In genomic region chr4:107825072-107825789, GRCh38 we compare ENCODE assay signal across 8 cellular contexts. TPM values are rescaled to one million over a fixed set of nuclear protein-coding genes. Genes with fewer than 3 reads are reported as not detected.
A peak's percentile ranks its signal among the peaks of the same experiment; 100 is the strongest.
DNase-seq lines count a peak whose midpoint lies in the region; ATAC-seq and TF ChIP-seq lines count a peak whose summit lies in the region.

No MANE protein-coding gene starts in this region.

- H3K27me3 Mint-ChIP-seq in stimulated activated naive CD8-positive, alpha-beta T cell treated with anti-CD3 and anti-CD28 coated beads, Interleukin-15, Interleukin-2, amounts not matched to agents 100 ng/mL and 50 ng/mL, for 24 hours: peaks cover 59% of the 10 kb centered on the region

- H3K4me3 ChIP-seq in AG10803 (ENCODE audit: low read length): peak overlapping the region; percentile 80
- H3K4me3 ChIP-seq in coronary artery: peak overlapping the region; percentile 95
- peak overlapping the region; percentile 74 to 78 for H3K4me3 ChIP-seq in left lung

- no peaks in the 10 kb centered on the region for H3K36me3 Mint-ChIP-seq in stimulated activated naive CD8-positive, alpha-beta T cell treated with anti-CD3 and anti-CD28 coated beads, Interleukin-15, Interleukin-2, amounts not matched to agents 100 ng/mL and 50 ng/mL, for 24 hours (ENCODE audit: low read depth)

- H3K4me1 Mint-ChIP-seq in stimulated activated naive CD8-positive, alpha-beta T cell treated with anti-CD3 and anti-CD28 coated beads, Interleukin-15, Interleukin-2, amounts not matched to agents 100 ng/mL and 50 ng/mL, for 24 hours (ENCODE audit: low read depth): peaks cover 21% of the 10 kb centered on the region

- peak; percentile 44 for DNase-seq in AG10803 (ENCODE audit: low read depth)
- DNase-seq in RWPE1 (ENCODE audit: low spot score): peak; percentile 62
- no peak for DNase-seq in coronary artery (ENCODE audit: low spot score)
- DNase-seq in left lung: peak in 1 of 2 donors; percentile 63
- no peak for DNase-seq in T-helper 9 cell

- H3K27ac Mint-ChIP-seq in stimulated activated naive CD8-positive, alpha-beta T cell treated with anti-CD3 and anti-CD28 coated beads, Interleukin-15, Interleukin-2, amounts not matched to agents 100 ng/mL and 50 ng/mL, for 24 hours: peak overlapping the region; percentile 47

- H3K27ac ChIP-seq in RWPE1: peak overlapping the region; percentile 97
- peak overlapping the region; percentile 77 to 97 for H3K27ac ChIP-seq in coronary artery
- H3K27ac ChIP-seq in left lung: peak overlapping the region; percentile 94 to 96

- no peak for TF ChIP-seq CTCF in AG10803 (conservative IDR thresholded peaks at IDR 0.05; ENCODE audit: low read length)
- TF ChIP-seq CTCF in RWPE1 (conservative IDR thresholded peaks at IDR 0.05; ENCODE audit: low read depth): no peak
- no peak for TF ChIP-seq CTCF in coronary artery (IDR thresholded peaks at IDR 0.05)
- TF ChIP-seq CTCF in left lung (IDR thresholded peaks at IDR 0.05): no peak

- POLR2A ChIA-PET in RWPE1 (lab: Yijun Ruan, JAX; ENCODE audit: low non-redundant PET): interaction anchor here (0.7 kb wide), 1 partner anchor 83 kb away, joined by 3 read pairs; no protein-coding TSS in a partner anchor

- H3K4me1 ChIP-seq in left lung: peaks cover 6 to 53% of the 10 kb centered on the region in 2 donors

- H3K9me3 ChIP-seq in left lung: no peaks in the 10 kb centered on the region

- CTCF ChIA-PET in RWPE1 (lab: Yijun Ruan, JAX): interaction anchor here (0.5 to 0.7 kb wide), 3 partner anchors 541 to 1924 kb away, joined by 3 to 10 read pairs (median 4); no protein-coding TSS in a partner anchor

- H3K4me3 Mint-ChIP-seq in stimulated activated naive CD8-positive, alpha-beta T cell treated with anti-CD3 and anti-CD28 coated beads, Interleukin-15, Interleukin-2, amounts not matched to agents 100 ng/mL and 50 ng/mL, for 24 hours: peak overlapping the region; percentile 80

- intact Hi-C loops in left lung (cut with DNase I): no loop called here

- H3K27me3 ChIP-seq in left lung: no peaks in the 10 kb centered on the region

- no peaks in the 10 kb centered on the region for H3K9me3 Mint-ChIP-seq in stimulated activated naive CD8-positive, alpha-beta T cell treated with anti-CD3 and anti-CD28 coated beads, Interleukin-15, Interleukin-2, amounts not matched to agents 100 ng/mL and 50 ng/mL, for 24 hours

- no peaks in the 10 kb centered on the region for H3K36me3 ChIP-seq in left lung

- ATAC-seq in GM18873 (IDR thresholded peaks at IDR 0.05; ENCODE audit: low FRiP score, unreplicated experiment): peak; percentile 14
- ATAC-seq in HG03135 (IDR thresholded peaks at IDR 0.05; ENCODE audit: unreplicated experiment): peak; percentile 34
- ATAC-seq in left lung: peak; percentile 55

RNA-seq across cellular contexts. Expression of gene SGMS2, which starts 0.5 kb away (rescaled TPM):
- 100 to 1,000 TPM in 1 of 2 donors, 10 to 100 TPM in 1; 88.8 to 106 TPM for total RNA-seq in left lung

Comparison
In these comparisons a context has a peak if more than half of its experiments do, and no peak if none do; other contexts are left out.
1. DNase-seq: peak in AG10803 (single experiment) and RWPE1 (single experiment); none in coronary artery (single experiment) and T-helper 9 cell (single experiment).
2. Peak in every context shown above with its lines, with median percentiles within 50 percentile points of each other: H3K4me3 ChIP-seq, ATAC-seq and H3K27ac ChIP-seq.